9 cellular contexts compared by ENCODE assay signal in the genomic region with DNA sequence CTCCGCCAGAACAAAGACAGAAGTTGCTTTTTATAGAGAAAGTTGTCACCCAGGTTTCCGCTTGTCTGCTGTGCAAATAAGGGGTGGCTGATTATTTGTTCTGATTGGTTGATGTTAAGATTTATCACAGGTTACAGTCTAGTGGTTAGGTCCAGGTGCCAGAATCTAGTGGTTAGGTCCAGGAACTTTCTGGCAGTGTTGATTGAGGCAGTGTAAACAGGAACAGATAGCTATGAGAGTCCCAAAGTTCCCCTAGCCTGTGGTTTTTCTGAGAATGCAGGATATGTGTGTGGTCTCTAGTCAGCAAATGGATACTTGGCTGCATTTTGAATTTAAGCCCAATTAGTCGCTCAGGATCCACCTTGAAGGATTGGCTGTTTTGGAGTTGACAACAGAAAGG.
DNase-seq lines count a peak whose midpoint lies in the region; ATAC-seq and TF ChIP-seq lines count a peak whose summit lies in the region.
"Had no signal": no experiment of that assay in that cellular context is flagged by ENCODE, and none has a peak within 500 bp of the region (broad histone marks: within the 10 kb centered on the region; RNA-seq: fewer than 3 reads in every experiment).

No MANE protein-coding gene starts in this region.

- no peaks in the 10 kb centered on the region for H3K9me2 ChIP-seq in Loucy (replicated peaks; ENCODE audit: low read depth, low read length)

- 19% methylated on average over 3 of the region's 3 CpGs for WGBS in prostate gland

- ATAC-seq in DND-41 (ENCODE audit: insufficient read depth, low read depth) (peak; percentile 95), GM21576 (IDR thresholded peaks at IDR 0.05; ENCODE audit: unreplicated experiment) (peak; percentile 59)

- no peaks in the 10 kb centered on the region for H3K79me2 ChIP-seq in DND-41 (ENCODE audit: insufficient read depth, low read length)
- H3K79me2 ChIP-seq in Loucy (ENCODE audit: insufficient read depth, low read length) = no peaks in the 10 kb centered on the region

- TF ChIP-seq CTCF in DND-41 (IDR thresholded peaks at IDR 0.05; ENCODE audit: borderline replicate concordance, extremely low read depth, low read length, poor library complexity, severe bottlenecking) (no peak), Loucy (conservative IDR thresholded peaks at IDR 0.05; ENCODE audit: low read length) (no peak), prostate gland (IDR thresholded peaks at IDR 0.05) (no peak)

- H2AFZ ChIP-seq in DND-41 (ENCODE audit: low read depth, low read length) = no peak overlapping the region
- H2AFZ ChIP-seq in Loucy (ENCODE audit: low read length) = no peak overlapping the region

- H4K20me1 ChIP-seq in DND-41 (ENCODE audit: insufficient read depth, low read length) (no peaks in the 10 kb centered on the region), Loucy (ENCODE audit: insufficient read depth, low read length, poor library complexity, severe bottlenecking) (no peaks in the 10 kb centered on the region)

- no peak for TF ChIP-seq POLR2A in prostate gland (IDR thresholded peaks at IDR 0.05)

- H3K4me3 ChIP-seq in DND-41 (ENCODE audit: low read depth in 1 of 2, low read length in 2 of 2) (no peak overlapping the region), Loucy (ENCODE audit: low read length, poor library complexity, severe bottlenecking) (no peak overlapping the region), prostate gland (no peak overlapping the region)

- H3K36me3 ChIP-seq in DND-41 (ENCODE audit: insufficient read depth, low read length) = no peaks in the 10 kb centered on the region
- no peaks in the 10 kb centered on the region for H3K36me3 ChIP-seq in Loucy (ENCODE audit: insufficient read depth, low read length)
- no peaks in the 10 kb centered on the region for H3K36me3 ChIP-seq in prostate gland

- H3K9me3 ChIP-seq in DND-41 (ENCODE audit: insufficient read depth, low read length, severe bottlenecking) = peaks cover 4% of the 10 kb centered on the region
- H3K9me3 ChIP-seq in Loucy (ENCODE audit: insufficient read depth, low read depth, low read length) = no peaks in the 10 kb centered on the region
- H3K9me3 ChIP-seq in prostate gland = no peaks in the 10 kb centered on the region

- H3K9ac ChIP-seq in DND-41 (ENCODE audit: low read depth, low read length) (peak overlapping the region; percentile 50; the same call in 1 of the 2 replicates), Loucy (ENCODE audit: low read depth, low read length, poor library complexity, severe bottlenecking) (no peak overlapping the region)

- H3K27ac ChIP-seq in DND-41 (ENCODE audit: low read length) (peak overlapping the region; percentile 91), prostate gland (no peak overlapping the region)
- H3K27ac ChIP-seq: HL-60 had no signal

- DNase-seq in DND-41 (peak; percentile 91), mucosa of gallbladder (ENCODE audit: low spot score) (peak; percentile 39), C1 segment of cervical spinal cord (lab: John Stamatoyannopoulos, UW) (no peak), NCI-H1092 treated with DMSO at 0.1 percent for 48 hours (lab: John Stamatoyannopoulos, UW) (no peak), prostate gland (ENCODE audit: low spot score) (no peak)
- peak; percentile 25 for DNase-seq in activated gamma-delta T cell treated with anti-CD3 and anti-CD28 coated beads, Interleukin-2, amount 50 U/mL, for 16 hours (ENCODE audit: low read depth)

- no peaks in the 10 kb centered on the region for H3F3A ChIP-seq in Loucy (ENCODE audit: low read depth)

- peaks cover 69% of the 10 kb centered on the region for H3K4me1 ChIP-seq in DND-41 (ENCODE audit: insufficient read depth, low read length)
- H3K4me1 ChIP-seq in Loucy (ENCODE audit: insufficient read depth, low read length, poor library complexity, severe bottlenecking) = peaks cover 5% of the 10 kb centered on the region
- no peaks in the 10 kb centered on the region for H3K4me1 ChIP-seq in prostate gland (replicated peaks)

- peak overlapping the region; percentile 54 for H3K4me2 ChIP-seq in DND-41 (ENCODE audit: insufficient read depth, low read length)
- peak overlapping the region; percentile 6 for H3K4me2 ChIP-seq in Loucy (ENCODE audit: low read depth, low read length, poor library complexity, severe bottlenecking)

- intact Hi-C loops in prostate gland (cut with DNase I) = no loop called here

- no peaks in the 10 kb centered on the region for H3K27me3 ChIP-seq in DND-41 (ENCODE audit: insufficient read depth, low read length, poor library complexity)
- no peaks in the 10 kb centered on the region for H3K27me3 ChIP-seq in Loucy (ENCODE audit: insufficient read depth, low read length, poor library complexity, severe bottlenecking)
- no peaks in the 10 kb centered on the region for H3K27me3 ChIP-seq in prostate gland (replicated peaks; ENCODE audit: insufficient read depth)

Comparison
In these comparisons a context has a peak if more than half of its experiments do, and no peak if none do; other contexts are left out.
1. DNase-seq: peak in DND-41 (single experiment), activated gamma-delta T cell treated with anti-CD3 and anti-CD28 coated beads, Interleukin-2, amount 50 U/mL, for 16 hours (single experiment) and mucosa of gallbladder (single experiment); none in C1 segment of cervical spinal cord (0 of 14), NCI-H1092 treated with DMSO at 0.1 percent for 48 hours (single experiment) and prostate gland (single experiment).